Comparison of ENCODE assay signal across 21 cellular contexts in genomic region chr11:26953770-26954392, GRCh38. TPM values are rescaled to one million over a fixed set of nuclear protein-coding genes. Genes with fewer than 3 reads are reported as not detected.
DNase-seq lines count a peak whose midpoint lies in the region; ATAC-seq and TF ChIP-seq lines count a peak whose summit lies in the region.
"Had no signal": no experiment of that assay in that cellular context is flagged by ENCODE, and none has a peak within 500 bp of the region (broad histone marks: within the 10 kb centered on the region; RNA-seq: fewer than 3 reads in every experiment).

No MANE protein-coding gene starts in this region.

- 25 to 31% methylated on average over 7 of the region's 7 CpGs for WGBS in aorta, 2 donors

- in situ Hi-C loops in astrocyte of the cerebellum (cut with HindIII; ENCODE audit: low sequenced_read_pairs) = no loop called here

- no peak for TF ChIP-seq CTCF in astrocyte of the cerebellum (IDR thresholded peaks at IDR 0.05; ENCODE audit: low read depth, low read length, missing control alignments)
- TF ChIP-seq CTCF in fibroblast of the aortic adventitia (IDR thresholded peaks at IDR 0.05; ENCODE audit: insufficient read depth, low read length) = no peak

- peaks cover 0 to 9% of the 10 kb centered on the region in 2 donors for H3K4me1 ChIP-seq in aorta (ENCODE audit: control insufficient read depth in 1 of 2, insufficient read depth in 2 of 2, low read length in 2 of 2)
- H3K4me1 ChIP-seq: prostate gland had no signal

- H3K4me3 ChIP-seq in astrocyte of the cerebellum (ENCODE audit: low read depth, low read length) (no peak overlapping the region), fibroblast of the aortic adventitia (ENCODE audit: low read depth, low read length) (no peak overlapping the region), aorta (ENCODE audit: low read length in 2 of 2) (no peak overlapping the region)
- H3K4me3 ChIP-seq: BLaER1 treated with 17β-estradiol and CSF1 and Interleukin-3, amounts not matched to agents 10 nM and 100 nM; prostate gland had no signal

- no peaks in the 10 kb centered on the region for H3K27me3 ChIP-seq in aorta (ENCODE audit: control insufficient read depth in 1 of 2, insufficient read depth in 2 of 2, low read length in 1 of 2)
- H3K27me3 ChIP-seq: BLaER1 treated with 17β-estradiol and CSF1 and Interleukin-3, amounts not matched to agents 10 nM and 100 nM had no signal

- ATAC-seq in left ventricle myocardium superior (peak; percentile 20), Right ventricle myocardium inferior (no peak), aorta (ENCODE audit: low FRiP score) (no peak), HG03565 (IDR thresholded peaks at IDR 0.05; ENCODE audit: unreplicated experiment) (no peak)
- ATAC-seq: T-cell had no signal

- intact Hi-C loops in left ventricle myocardium superior (cut with micrococcal nuclease) = no loop called here
- intact Hi-C loops in Right ventricle myocardium inferior (cut with DNase I) = no loop called here
- intact Hi-C loops in aorta (cut with DNase I) = loop anchor here in 1 of 2 donors (5.0 kb wide), 1 partner anchor 38 kb away; the partner anchor contains the start of gene FIBIN

- peaks cover under 1% of the 10 kb centered on the region for H3K9me3 ChIP-seq in aorta (ENCODE audit: control insufficient read depth, low read length)
- H3K9me3 ChIP-seq: prostate gland had no signal

- H3K36me3 ChIP-seq in aorta (ENCODE audit: control insufficient read depth in 1 of 2, insufficient read depth in 2 of 2, low read length in 1 of 2) = no peaks in the 10 kb centered on the region
- H3K36me3 ChIP-seq: BLaER1 treated with 17β-estradiol and CSF1 and Interleukin-3, amounts not matched to agents 10 nM and 100 nM; prostate gland had no signal

- DNase-seq in left ventricle myocardium superior (no peak), Right ventricle myocardium inferior (ENCODE audit: missing footprints) (no peak), astrocyte of the cerebellum (ENCODE audit: low read depth) (peak; percentile 45), fibroblast of the aortic adventitia (ENCODE audit: low read depth) (peak; percentile 98), aorta (no peak), nucleus accumbens (lab: John Stamatoyannopoulos, UW) (no peak), NCI-H1436 treated with DMSO at 0.1 percent for 48 hours (lab: John Stamatoyannopoulos, UW) (no peak)
- DNase-seq: 8988T; activated CD4-positive, alpha-beta T cell treated with anti-CD3 and anti-CD28 coated beads, Interleukin-2, amount 10 ng/mL, durations not matched to agents 24 days and 14 days; kidney glomerular epithelial cell; mesendoderm; NCI-H187 treated with DMSO at 0.1 percent for 48 hours; NCI-H345; nephron progenitor cell; small intestine; stimulated activated CD4-positive, alpha-beta T cell treated with anti-CD3 and anti-CD28 coated beads, Interleukin-4, amount 100 ng/mL, for 1 hour; T-cell had no signal

- H3K27ac ChIP-seq in aorta (ENCODE audit: low read depth in 1 of 2, low read length in 2 of 2) = peak overlapping the region; percentile 63 to 68
- H3K27ac ChIP-seq: BLaER1 treated with 17β-estradiol and CSF1 and Interleukin-3, amounts not matched to agents 10 nM and 100 nM; KMS-11; prostate gland had no signal

RNA-seq across cellular contexts. Expression of gene FIBIN, which starts 40.0 kb away (rescaled TPM):
- total RNA-seq in left ventricle myocardium superior (6.8 TPM), Right ventricle myocardium inferior (8.3 TPM), fibroblast of the aortic adventitia (ENCODE audit: low replicate concordance) (15.5 and 22.6 TPM in 2 replicates), aorta (100 to 1,000 TPM in 1 of 2 donors, 10 to 100 TPM in 1; 80.9 to 169 TPM)
- polyA plus RNA-seq in aorta = 10 to 100 TPM; 56.3 to 69.8 TPM
- total RNA-seq: activated CD4-positive, alpha-beta T cell treated with anti-CD3 and anti-CD28 coated beads, Interleukin-2, amount 10 ng/mL, durations not matched to agents 24 days and 14 days; T-cell had no signal

Comparison
In these comparisons a context has a peak if more than half of its experiments do, and no peak if none do; other contexts are left out.
1. DNase-seq: peak in astrocyte of the cerebellum (single experiment) and fibroblast of the aortic adventitia (single experiment); none in left ventricle myocardium superior (single experiment), Right ventricle myocardium inferior (single experiment), aorta (0 of 2), nucleus accumbens (0 of 56) and NCI-H1436 treated with DMSO at 0.1 percent for 48 hours (single experiment).